ENCODE assay signal across 23 cellular contexts in genomic region chr14:55773984-55774581, GRCh38.
A peak's percentile ranks its signal among the peaks of the same experiment; 100 is the strongest.
DNase-seq lines count a peak whose midpoint lies in the region; ATAC-seq lines count a peak whose summit lies in the region.
"Had no signal": no experiment of that assay in that cellular context is flagged by ENCODE, and none has a peak within 500 bp of the region (broad histone marks: within the 10 kb centered on the region; RNA-seq: fewer than 3 reads in every experiment).

No MANE protein-coding gene starts in this region.

- in situ Hi-C loops in Caki2 (cut with HindIII; ENCODE audit: low pct_unique_long_range_greater_than_20kb, low sequenced_read_pairs) = no loop called here

- H3K9me3 Mint-ChIP-seq in activated T-helper 17 cell treated with anti-CD3 and anti-CD28 coated beads, Interleukin-2, amount 50 U/mL, for 72 hours = no peaks in the 10 kb centered on the region
- H3K9me3 Mint-ChIP-seq: HFFc6 had no signal

- no peak overlapping the region for H3K27ac Mint-ChIP-seq in activated T-helper 17 cell treated with anti-CD3 and anti-CD28 coated beads, Interleukin-2, amount 50 U/mL, for 72 hours
- H3K27ac Mint-ChIP-seq: HFFc6, IgD-negative memory B cell had no signal

- H3K4me1 Mint-ChIP-seq in activated T-helper 17 cell treated with anti-CD3 and anti-CD28 coated beads, Interleukin-2, amount 50 U/mL, for 72 hours = no peaks in the 10 kb centered on the region
- H3K4me1 Mint-ChIP-seq: CD4-positive, alpha-beta memory T cell had no signal

- no peaks in the 10 kb centered on the region for H3K27me3 Mint-ChIP-seq in activated T-helper 17 cell treated with anti-CD3 and anti-CD28 coated beads, Interleukin-2, amount 50 U/mL, for 72 hours
- H3K27me3 Mint-ChIP-seq: CD4-positive, alpha-beta memory T cell; IgD-negative memory B cell had no signal

- no peak for ATAC-seq in HG03571 (IDR thresholded peaks at IDR 0.05; ENCODE audit: unreplicated experiment)
- ATAC-seq in activated T-helper 17 cell treated with anti-CD3 and anti-CD28 coated beads, Interleukin-2, amount 50 U/mL, for 72 hours (replicated peaks) = no peak

- DNase-seq in Caki2 (ENCODE audit: low read depth) = peak; percentile 23
- DNase-seq in NCI-H69 (lab: John Stamatoyannopoulos, UW) = peak; percentile 49
- peak; percentile 17 for DNase-seq in kidney tubule cell (ENCODE audit: low spot score)
- peak; percentile 18 for DNase-seq in mucosa of gallbladder (ENCODE audit: low spot score)
- DNase-seq in NAMALWA (ENCODE audit: low spot score) = no peak
- DNase-seq: C1 segment of cervical spinal cord; CD4-positive, alpha-beta memory T cell; COR-L47; DMS79 treated with DMSO at 0.1 percent for 48 hours; GOT3; HFFc6; MM.1S; NCI-H1092 treated with DMSO at 0.1 percent for 48 hours; NCI-H1436; NCI-H187; NCI-H446 treated with DMSO at 0.1 percent for 48 hours; NCI-H526; RPMI8226; SHP77 treated with DMSO at 0.1 percent for 48 hours; SW 1271 had no signal

- H3K36me3 Mint-ChIP-seq in activated T-helper 17 cell treated with anti-CD3 and anti-CD28 coated beads, Interleukin-2, amount 50 U/mL, for 72 hours (ENCODE audit: low read depth) = no peaks in the 10 kb centered on the region
- H3K36me3 Mint-ChIP-seq: CD4-positive, alpha-beta memory T cell; IgD-negative memory B cell had no signal

- H3K4me3 Mint-ChIP-seq in activated T-helper 17 cell treated with anti-CD3 and anti-CD28 coated beads, Interleukin-2, amount 50 U/mL, for 72 hours = no peak overlapping the region
- H3K4me3 Mint-ChIP-seq: CD4-positive, alpha-beta memory T cell; HFFc6; IgD-negative memory B cell had no signal
